In genomic region chr6:130093546-130093945, GRCh38 we compare ENCODE assay signal across 24 cellular contexts.
"Had no signal": no experiment of that assay in that cellular context is flagged by ENCODE, and none has a peak within 500 bp of the region (broad histone marks: within the 10 kb centered on the region; RNA-seq: fewer than 3 reads in every experiment).

No MANE protein-coding gene starts in this region.

- FAIRE-seq: endometrium, keratinocyte had no signal

- H3K9me3 ChIP-seq: esophagus squamous epithelium, gastrocnemius medialis, heart right ventricle, left lung, lower lobe of right lung, mucosa of descending colon had no signal

- H3K27me3 ChIP-seq: esophagus squamous epithelium, gastrocnemius medialis, heart right ventricle, left lung had no signal

- H3K4me1 ChIP-seq: esophagus squamous epithelium, gastrocnemius medialis, heart right ventricle, left lung, lower lobe of right lung had no signal

- H3K4me3 ChIP-seq: coronary artery, esophagus squamous epithelium, gastrocnemius medialis, heart right ventricle, left lung, lower lobe of right lung, mucosa of descending colon had no signal

- H3K27ac ChIP-seq: coronary artery, epithelial cell of prostate, esophagus squamous epithelium, gastrocnemius medialis, heart right ventricle, left lung, lower lobe of right lung had no signal

- DNase-seq: effector CD8-positive, alpha-beta T cell; effector memory CD8-positive, alpha-beta T cell; endodermal cell; erythroblast; esophagus squamous epithelium; foreskin fibroblast; foreskin melanocyte; gastrocnemius medialis; glutamatergic neuron; head of caudate nucleus; heart right ventricle; hippocampal formation; left cardiac atrium; left lung; left ventricle myocardium superior; lower lobe of right lung; mesenchymal stem cell; mucosa of descending colon; naive B cell had no signal

- ATAC-seq: effector memory CD8-positive, alpha-beta T cell; esophagus mucosa; gastrocnemius medialis; heart right ventricle; left cardiac atrium; left lung; left ventricle myocardium superior; lower lobe of right lung; mucosa of descending colon had no signal

- H3K36me3 ChIP-seq: lower lobe of right lung had no signal
